ENCODE assay signal across 8 cellular contexts in the genomic region with DNA sequence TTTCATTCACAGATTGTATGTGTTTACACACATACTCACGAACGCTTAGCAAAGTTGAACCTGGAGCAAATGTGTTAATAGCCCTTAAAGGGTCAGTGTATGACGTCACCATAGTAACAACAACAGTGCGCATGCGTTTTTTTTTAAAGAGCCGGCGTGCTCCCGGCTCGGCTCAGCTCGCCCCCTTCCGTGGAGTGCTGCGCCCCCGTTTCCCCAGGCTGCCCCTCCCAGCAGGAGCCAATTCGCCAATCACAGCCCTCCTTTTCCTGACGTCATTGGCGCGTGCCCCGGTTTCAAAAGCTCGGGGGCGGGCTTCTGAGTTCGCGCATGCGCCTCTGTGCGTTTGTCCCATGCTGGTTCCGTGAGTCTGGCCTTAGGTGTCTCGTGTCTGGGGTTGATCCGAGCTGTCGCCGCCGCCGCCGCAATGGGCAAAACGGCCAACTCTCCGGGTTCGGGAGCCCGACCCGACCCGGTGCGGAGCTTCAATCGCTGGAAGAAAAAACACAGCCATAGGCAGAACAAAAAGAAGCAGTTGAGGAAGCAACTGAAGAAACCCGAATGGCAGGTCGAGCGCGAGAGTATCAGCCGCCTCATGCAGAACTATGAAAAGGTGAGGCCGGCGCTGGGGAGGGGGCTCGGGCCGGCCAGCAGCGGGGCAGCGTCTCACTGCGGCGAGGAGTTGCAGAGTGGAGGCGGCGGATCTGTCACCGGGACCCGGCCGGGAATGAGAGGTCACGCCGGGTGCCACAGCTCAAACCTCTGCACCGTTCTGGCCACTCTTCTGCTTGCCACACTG. TPM values are rescaled to one million over a fixed set of nuclear protein-coding genes. Genes with fewer than 3 reads are reported as not detected.
DNase-seq lines count a peak whose midpoint lies in the region; ATAC-seq, FAIRE-seq and TF ChIP-seq lines count a peak whose summit lies in the region.

DDX10 (plus strand) TSS at position 340 of the 796 bp plus-strand sequence; CDS start at position 425, 85 bp downstream.

- intact Hi-C loops in kidney (cut with DNase I) = no loop called here

- peak within 1 kb of the TSS; percentile 8 to 75 for H3K9ac ChIP-seq in kidney (ENCODE audit: low read length in 2 of 2)

- peak within 1 kb of the TSS; percentile 38 to 41 for H3K27ac ChIP-seq in kidney (ENCODE audit: low read depth in 2 of 2, low read length in 2 of 2)

- DNase-seq in AML-193 (lab: John Stamatoyannopoulos, UW) (peak; percentile 93 to 95), NCI-H510A (lab: John Stamatoyannopoulos, UW) (peak; percentile 92), cerebellum (ENCODE audit: low spot score) (peak; percentile 99), kidney (peak; percentile 99)
- peak; percentile 99 for DNase-seq in activated CD4-positive, alpha-beta T cell treated with anti-CD3 and anti-CD28 coated beads for 1 hour
- peak; percentile 98 for DNase-seq in stimulated activated CD4-positive, alpha-beta T cell treated with anti-CD3 and anti-CD28 coated beads, Interleukin-15, amount 100 ng/mL, for 24 hours

- no peaks in the 10 kb centered on the region for H3K9me3 ChIP-seq in kidney (ENCODE audit: control insufficient read depth in 1 of 2, low read length in 2 of 2)

- peak; percentile 97 for FAIRE-seq in kidney (lab: Jason Lieb, UNC)

- TF ChIP-seq CTCF in kidney (IDR thresholded peaks at IDR 0.05; ENCODE audit: borderline replicate concordance, extremely low read depth, insufficient read depth) = no peak

- H3K4me3 ChIP-seq in kidney (ENCODE audit: low read length in 2 of 2) = peak within 1 kb of the TSS; percentile 76 to 80

- ATAC-seq in HG03432 (IDR thresholded peaks at IDR 0.05; ENCODE audit: unreplicated experiment) = peak; percentile 88

- H3K4me1 ChIP-seq in kidney (ENCODE audit: control insufficient read depth in 1 of 2, insufficient read depth in 1 of 2, low read depth in 1 of 2, low read length in 2 of 2) = peaks cover 6 to 13% of the 10 kb centered on the region in 2 donors

- H3K36me3 ChIP-seq in kidney (ENCODE audit: control insufficient read depth in 1 of 2, insufficient read depth in 2 of 2, low read length in 2 of 2) = peaks cover 0 to 2% of the 10 kb centered on the region in 2 donors

- peak; percentile 65 for TF ChIP-seq POLR2A in GM19099 (IDR thresholded peaks at IDR 0.05; ENCODE audit: extremely low read depth, insufficient read length, low read depth)

RNA-seq across cellular contexts. Expression of gene DDX10, which starts in this region (rescaled TPM):
- total RNA-seq in cerebellum = 26.2 TPM
- 24.8 TPM for total RNA-seq in kidney
- polyA plus RNA-seq in kidney (ENCODE audit: insufficient read depth, low read depth, low replicate concordance) = 79.2 TPM

Comparison
In these comparisons a context has a peak if more than half of its experiments do, and no peak if none do; other contexts are left out.
1. Peak in every context shown above with its lines: DNase-seq, ATAC-seq, H3K4me3 ChIP-seq and H3K27ac ChIP-seq.